Comparison of ENCODE assay signal across 23 cellular contexts in the genomic region with DNA sequence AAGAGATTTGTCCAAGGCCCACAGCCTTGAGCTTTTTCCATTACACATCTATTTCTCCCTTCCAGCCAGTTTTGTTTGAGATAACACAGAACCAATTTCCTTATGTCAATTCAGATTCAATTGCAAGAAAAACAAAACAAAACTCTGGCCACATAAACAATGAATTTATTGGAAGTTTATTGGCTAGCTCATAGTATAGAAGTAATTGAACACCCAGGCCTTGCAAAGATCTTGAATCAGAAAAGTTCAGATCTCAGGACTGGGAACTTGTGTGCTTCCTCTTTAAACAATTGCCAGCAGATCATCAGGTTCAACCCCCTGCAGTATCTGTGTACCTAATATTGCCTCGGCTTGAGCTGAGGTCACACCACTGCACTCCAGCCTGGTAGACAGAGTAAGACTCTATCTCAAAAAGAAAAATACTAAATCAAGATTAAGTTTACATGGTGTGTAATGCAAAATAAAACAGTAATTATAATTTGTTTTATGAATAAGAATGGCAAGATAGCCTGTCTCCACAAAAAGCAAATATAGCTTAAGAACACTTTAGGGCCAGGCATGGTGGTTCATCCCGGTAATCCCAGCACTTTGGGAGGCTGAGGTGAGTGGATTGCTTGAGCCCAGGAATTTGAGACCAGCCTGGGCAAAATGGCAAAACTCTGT.
"Had no signal": no experiment of that assay in that cellular context is flagged by ENCODE, and none has a peak within 500 bp of the region (broad histone marks: within the 10 kb centered on the region; RNA-seq: fewer than 3 reads in every experiment).

No MANE protein-coding gene starts in this region.

- H3K27ac Mint-ChIP-seq: activated CD4-positive, alpha-beta memory T cell treated with anti-CD3 and anti-CD28 coated beads, Interleukin-2, amount 10 ng/mL, durations not matched to agents 7 days and 5 days; activated naive CD4-positive, alpha-beta T cell treated with anti-CD3 and anti-CD28 coated beads, Interleukin-2, amount 10 ng/mL, durations not matched to agents 7 days and 5 days; activated naive CD8-positive, alpha-beta T cell treated with anti-CD3 and anti-CD28 coated beads, Interleukin-2, amount 50 U/mL, for 24 hours; activated T-cell treated with anti-CD3 and anti-CD28 coated beads, Interleukin-2, amount 50 U/mL, for 24 hours; nephron; WTC11 had no signal

- H3K9me3 ChIP-seq: lower lobe of right lung, tibial artery had no signal

- ATAC-seq: activated naive CD8-positive, alpha-beta T cell treated with anti-CD3 and anti-CD28 coated beads, Interleukin-2, amount 50 U/mL, for 24 hours; foreskin keratinocyte; left colon; lower lobe of right lung; stimulated activated naive CD8-positive, alpha-beta T cell treated with anti-CD3 and anti-CD28 coated beads, Interleukin-15, Interleukin-2, amounts not matched to agents 100 U/mL and 50 U/mL, for 24 hours; WTC11 had no signal

- H3K36me3 ChIP-seq: brain microvascular endothelial cell, lower lobe of right lung, tibial artery had no signal

- H3K4me3 Mint-ChIP-seq: activated CD4-positive, alpha-beta memory T cell treated with anti-CD3 and anti-CD28 coated beads, Interleukin-2, amount 10 ng/mL, durations not matched to agents 7 days and 5 days; activated naive CD4-positive, alpha-beta T cell treated with anti-CD3 and anti-CD28 coated beads, Interleukin-2, amount 10 ng/mL, durations not matched to agents 7 days and 5 days; activated naive CD8-positive, alpha-beta T cell treated with anti-CD3 and anti-CD28 coated beads, Interleukin-2, amount 50 U/mL, for 24 hours; activated T-cell treated with anti-CD3 and anti-CD28 coated beads, Interleukin-2, amount 50 U/mL, for 24 hours; nephron; WTC11 had no signal

- H3K4me1 ChIP-seq: foreskin keratinocyte had no signal

- DNase-seq: activated CD4-positive, alpha-beta memory T cell treated with anti-CD3 and anti-CD28 coated beads, Interleukin-2, amount 10 ng/mL, durations not matched to agents 7 days and 5 days; activated CD4-positive, alpha-beta T cell treated with anti-CD3 and anti-CD28 coated beads for 4 hours; activated effector memory CD4-positive, alpha-beta T cell treated with Interleukin-2 at 50 U/mL for 16 hours; activated naive CD4-positive, alpha-beta T cell treated with anti-CD3 and anti-CD28 coated beads, Interleukin-2, amount 10 ng/mL, durations not matched to agents 7 days and 5 days; activated naive CD8-positive, alpha-beta T cell treated with anti-CD3 and anti-CD28 coated beads, Interleukin-2, amount 50 U/mL, for 24 hours; activated T-cell treated with anti-CD3 and anti-CD28 coated beads, Interleukin-2, amount 50 U/mL, for 24 hours; anterior cingulate cortex; brain microvascular endothelial cell; central memory CD4-positive, alpha-beta T cell; dorsolateral prefrontal cortex; foreskin keratinocyte; glutamatergic neuron; hypothalamus; islet precursor cell; left colon; lower lobe of right lung; nucleus accumbens; stimulated activated CD8-positive, alpha-beta memory T cell treated with anti-CD3 and anti-CD28 coated beads, Interleukin-4, amount 100 ng/mL, for 48 hours; stimulated activated naive CD8-positive, alpha-beta T cell treated with anti-CD3 and anti-CD28 coated beads, Interleukin-15, Interleukin-2, amounts not matched to agents 100 U/mL and 50 U/mL, for 24 hours; substantia nigra; tibial artery had no signal

- H3K36me3 Mint-ChIP-seq: WTC11 had no signal

- H3K4me3 ChIP-seq: dorsolateral prefrontal cortex, lower lobe of right lung, tibial artery had no signal

- H3K27ac ChIP-seq: brain microvascular endothelial cell, dorsolateral prefrontal cortex, foreskin keratinocyte, lower lobe of right lung had no signal

- H3K27me3 ChIP-seq: brain microvascular endothelial cell, dorsolateral prefrontal cortex, foreskin keratinocyte, tibial artery had no signal

- H3K9me3 Mint-ChIP-seq: activated CD4-positive, alpha-beta memory T cell treated with anti-CD3 and anti-CD28 coated beads, Interleukin-2, amount 10 ng/mL, durations not matched to agents 7 days and 5 days; activated naive CD4-positive, alpha-beta T cell treated with anti-CD3 and anti-CD28 coated beads, Interleukin-2, amount 10 ng/mL, durations not matched to agents 7 days and 5 days; activated naive CD8-positive, alpha-beta T cell treated with anti-CD3 and anti-CD28 coated beads, Interleukin-2, amount 50 U/mL, for 24 hours; activated T-cell treated with anti-CD3 and anti-CD28 coated beads, Interleukin-2, amount 50 U/mL, for 24 hours; nephron; WTC11 had no signal
